1 cellular context compared by ENCODE assay signal in the genomic region with DNA sequence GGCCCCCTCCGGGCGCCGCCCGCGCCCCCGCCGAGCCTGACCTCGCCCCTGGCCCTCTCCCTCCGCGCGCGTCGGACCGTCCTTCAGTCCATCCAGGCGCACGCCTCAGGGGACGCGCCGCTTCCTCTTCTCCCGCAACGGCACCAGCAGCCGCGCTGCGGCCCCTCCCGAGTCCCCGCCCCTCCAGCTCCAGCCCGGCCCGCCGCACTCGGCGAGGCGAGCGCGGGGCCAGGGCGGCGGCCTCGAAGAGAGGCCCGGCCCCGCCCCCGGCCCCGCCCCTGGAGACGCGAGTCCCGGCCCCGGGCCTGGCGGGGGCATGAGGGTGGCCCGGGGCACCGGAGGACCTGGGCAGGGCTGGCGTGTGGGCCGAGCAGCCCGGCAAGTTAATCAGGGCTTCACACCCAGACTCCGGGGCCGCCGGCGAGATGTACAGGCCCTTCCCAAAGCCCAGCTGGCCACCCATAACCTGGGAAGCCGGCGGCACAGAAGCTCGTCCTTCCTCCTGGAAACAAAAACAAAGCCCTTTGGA.
A peak's percentile ranks its signal among the peaks of the same experiment; 100 is the strongest.
TF ChIP-seq lines count a peak whose summit lies in the region.

A gene (minus strand): TSS at position 157 of the 529 bp plus-strand sequence. CDS start 1,407 bp downstream, outside the sequence.

TF ChIP-seq in HEK293, 187 proteins besides CTCF, POLR2A, EP300 and RAD21 (continued from another document):
- TF ChIP-seq, protein P1, sequence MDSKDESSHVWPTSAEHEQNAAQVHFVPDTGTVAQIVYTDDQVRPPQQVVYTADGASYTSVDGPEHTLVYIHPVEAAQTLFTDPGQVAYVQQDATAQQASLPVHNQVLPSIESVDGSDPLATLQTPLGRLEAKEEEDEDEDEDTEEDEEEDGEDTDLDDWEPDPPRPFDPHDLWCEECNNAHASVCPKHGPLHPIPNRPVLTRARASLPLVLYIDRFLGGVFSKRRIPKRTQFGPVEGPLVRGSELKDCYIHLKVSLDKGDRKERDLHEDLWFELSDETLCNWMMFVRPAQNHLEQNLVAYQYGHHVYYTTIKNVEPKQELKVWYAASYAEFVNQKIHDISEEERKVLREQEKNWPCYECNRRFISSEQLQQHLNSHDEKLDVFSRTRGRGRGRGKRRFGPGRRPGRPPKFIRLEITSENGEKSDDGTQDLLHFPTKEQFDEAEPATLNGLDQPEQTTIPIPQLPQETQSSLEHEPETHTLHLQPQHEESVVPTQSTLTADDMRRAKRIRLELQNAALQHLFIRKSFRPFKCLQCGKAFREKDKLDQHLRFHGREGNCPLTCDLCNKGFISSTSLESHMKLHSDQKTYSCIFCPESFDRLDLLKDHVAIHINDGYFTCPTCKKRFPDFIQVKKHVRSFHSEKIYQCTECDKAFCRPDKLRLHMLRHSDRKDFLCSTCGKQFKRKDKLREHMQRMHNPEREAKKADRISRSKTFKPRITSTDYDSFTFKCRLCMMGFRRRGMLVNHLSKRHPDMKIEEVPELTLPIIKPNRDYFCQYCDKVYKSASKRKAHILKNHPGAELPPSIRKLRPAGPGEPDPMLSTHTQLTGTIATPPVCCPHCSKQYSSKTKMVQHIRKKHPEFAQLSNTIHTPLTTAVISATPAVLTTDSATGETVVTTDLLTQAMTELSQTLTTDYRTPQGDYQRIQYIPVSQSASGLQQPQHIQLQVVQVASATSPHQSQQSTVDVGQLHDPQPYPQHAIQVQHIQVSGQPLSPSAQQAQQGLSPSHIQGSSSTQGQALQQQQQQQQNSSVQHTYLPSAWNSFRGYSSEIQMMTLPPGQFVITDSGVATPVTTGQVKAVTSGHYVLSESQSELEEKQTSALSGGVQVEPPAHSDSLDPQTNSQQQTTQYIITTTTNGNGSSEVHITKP (tag by site-specific recombination; IDR thresholded peaks at IDR 0.05) = no peak
- TF ChIP-seq, protein P2, sequence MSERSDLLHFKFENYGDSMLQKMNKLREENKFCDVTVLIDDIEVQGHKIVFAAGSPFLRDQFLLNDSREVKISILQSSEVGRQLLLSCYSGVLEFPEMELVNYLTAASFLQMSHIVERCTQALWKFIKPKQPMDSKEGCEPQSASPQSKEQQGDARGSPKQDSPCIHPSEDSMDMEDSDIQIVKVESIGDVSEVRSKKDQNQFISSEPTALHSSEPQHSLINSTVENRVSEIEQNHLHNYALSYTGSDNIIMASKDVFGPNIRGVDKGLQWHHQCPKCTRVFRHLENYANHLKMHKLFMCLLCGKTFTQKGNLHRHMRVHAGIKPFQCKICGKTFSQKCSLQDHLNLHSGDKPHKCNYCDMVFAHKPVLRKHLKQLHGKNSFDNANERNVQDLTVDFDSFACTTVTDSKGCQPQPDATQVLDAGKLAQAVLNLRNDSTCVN (tag by site-specific recombination; optimal IDR thresholded peaks at IDR 0.05) = peak; percentile 68
- no peak for TF ChIP-seq ZNF146 (tag by site-specific recombination; IDR thresholded peaks at IDR 0.05)
- TF ChIP-seq ZBTB20 (tag by site-specific recombination; IDR thresholded peaks at IDR 0.05) = peak; percentile 83
- TF ChIP-seq SP2 (tag by site-specific recombination; IDR thresholded peaks at IDR 0.05) = 0 out of 2 replicates have a peak, but pooled peaks have one; percentile 5
- no peak for TF ChIP-seq ZNF274 (IDR thresholded peaks at IDR 0.05; ENCODE audit: low read length)
- no peak for TF ChIP-seq ZNF274 (tag by site-specific recombination; IDR thresholded peaks at IDR 0.05; ENCODE audit: borderline replicate concordance)
- no peak for TF ChIP-seq ZNF214 (tag by site-specific recombination; IDR thresholded peaks at IDR 0.05; ENCODE audit: borderline replicate concordance)
- no peak for TF ChIP-seq ZNF133 (tag by site-specific recombination; IDR thresholded peaks at IDR 0.05)
- TF ChIP-seq SALL2 (tag by site-specific recombination; IDR thresholded peaks at IDR 0.05; ENCODE audit: borderline replicate concordance) = no peak
- TF ChIP-seq ZNF24 (tag by site-specific recombination; IDR thresholded peaks at IDR 0.05) = no peak
- TF ChIP-seq, protein P3, sequence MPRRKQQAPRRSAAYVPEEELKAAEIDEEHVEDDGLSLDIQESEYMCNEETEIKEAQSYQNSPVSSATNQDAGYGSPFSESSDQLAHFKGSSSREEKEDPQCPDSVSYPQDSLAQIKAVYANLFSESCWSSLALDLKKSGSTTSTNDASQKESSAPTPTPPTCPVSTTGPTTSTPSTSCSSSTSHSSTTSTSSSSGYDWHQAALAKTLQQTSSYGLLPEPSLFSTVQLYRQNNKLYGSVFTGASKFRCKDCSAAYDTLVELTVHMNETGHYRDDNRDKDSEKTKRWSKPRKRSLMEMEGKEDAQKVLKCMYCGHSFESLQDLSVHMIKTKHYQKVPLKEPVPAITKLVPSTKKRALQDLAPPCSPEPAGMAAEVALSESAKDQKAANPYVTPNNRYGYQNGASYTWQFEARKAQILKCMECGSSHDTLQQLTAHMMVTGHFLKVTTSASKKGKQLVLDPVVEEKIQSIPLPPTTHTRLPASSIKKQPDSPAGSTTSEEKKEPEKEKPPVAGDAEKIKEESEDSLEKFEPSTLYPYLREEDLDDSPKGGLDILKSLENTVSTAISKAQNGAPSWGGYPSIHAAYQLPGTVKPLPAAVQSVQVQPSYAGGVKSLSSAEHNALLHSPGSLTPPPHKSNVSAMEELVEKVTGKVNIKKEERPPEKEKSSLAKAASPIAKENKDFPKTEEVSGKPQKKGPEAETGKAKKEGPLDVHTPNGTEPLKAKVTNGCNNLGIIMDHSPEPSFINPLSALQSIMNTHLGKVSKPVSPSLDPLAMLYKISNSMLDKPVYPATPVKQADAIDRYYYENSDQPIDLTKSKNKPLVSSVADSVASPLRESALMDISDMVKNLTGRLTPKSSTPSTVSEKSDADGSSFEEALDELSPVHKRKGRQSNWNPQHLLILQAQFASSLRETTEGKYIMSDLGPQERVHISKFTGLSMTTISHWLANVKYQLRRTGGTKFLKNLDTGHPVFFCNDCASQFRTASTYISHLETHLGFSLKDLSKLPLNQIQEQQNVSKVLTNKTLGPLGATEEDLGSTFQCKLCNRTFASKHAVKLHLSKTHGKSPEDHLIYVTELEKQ (tag by site-specific recombination; IDR thresholded peaks at IDR 0.05; ENCODE audit: borderline replicate concordance) = no peak
- no peak for TF ChIP-seq ZBTB1 (tag by site-specific recombination; IDR thresholded peaks at IDR 0.05)
- TF ChIP-seq, protein P4, sequence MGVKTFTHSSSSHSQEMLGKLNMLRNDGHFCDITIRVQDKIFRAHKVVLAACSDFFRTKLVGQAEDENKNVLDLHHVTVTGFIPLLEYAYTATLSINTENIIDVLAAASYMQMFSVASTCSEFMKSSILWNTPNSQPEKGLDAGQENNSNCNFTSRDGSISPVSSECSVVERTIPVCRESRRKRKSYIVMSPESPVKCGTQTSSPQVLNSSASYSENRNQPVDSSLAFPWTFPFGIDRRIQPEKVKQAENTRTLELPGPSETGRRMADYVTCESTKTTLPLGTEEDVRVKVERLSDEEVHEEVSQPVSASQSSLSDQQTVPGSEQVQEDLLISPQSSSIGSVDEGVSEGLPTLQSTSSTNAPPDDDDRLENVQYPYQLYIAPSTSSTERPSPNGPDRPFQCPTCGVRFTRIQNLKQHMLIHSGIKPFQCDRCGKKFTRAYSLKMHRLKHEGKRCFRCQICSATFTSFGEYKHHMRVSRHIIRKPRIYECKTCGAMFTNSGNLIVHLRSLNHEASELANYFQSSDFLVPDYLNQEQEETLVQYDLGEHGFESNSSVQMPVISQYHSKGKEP (tag by site-specific recombination; IDR thresholded peaks at IDR 0.05) = no peak
- TF ChIP-seq ZNF19 (tag by site-specific recombination; IDR thresholded peaks at IDR 0.05; ENCODE audit: low read depth) = no peak
- TF ChIP-seq ZNF571 (tag by site-specific recombination; IDR thresholded peaks at IDR 0.05) = no peak
- no peak for TF ChIP-seq ZFP41 (tag by site-specific recombination; IDR thresholded peaks at IDR 0.05; ENCODE audit: borderline replicate concordance)
- TF ChIP-seq, protein P5, sequence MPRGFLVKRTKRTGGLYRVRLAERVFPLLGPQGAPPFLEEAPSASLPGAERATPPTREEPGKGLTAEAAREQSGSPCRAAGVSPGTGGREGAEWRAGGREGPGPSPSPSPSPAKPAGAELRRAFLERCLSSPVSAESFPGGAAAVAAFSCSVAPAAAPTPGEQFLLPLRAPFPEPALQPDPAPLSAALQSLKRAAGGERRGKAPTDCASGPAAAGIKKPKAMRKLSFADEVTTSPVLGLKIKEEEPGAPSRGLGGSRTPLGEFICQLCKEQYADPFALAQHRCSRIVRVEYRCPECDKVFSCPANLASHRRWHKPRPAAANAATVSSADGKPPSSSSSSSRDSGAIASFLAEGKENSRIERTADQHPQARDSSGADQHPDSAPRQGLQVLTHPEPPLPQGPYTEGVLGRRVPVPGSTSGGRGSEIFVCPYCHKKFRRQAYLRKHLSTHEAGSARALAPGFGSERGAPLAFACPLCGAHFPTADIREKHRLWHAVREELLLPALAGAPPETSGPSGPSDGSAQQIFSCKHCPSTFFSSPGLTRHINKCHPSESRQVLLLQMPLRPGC (tag by site-specific recombination; IDR thresholded peaks at IDR 0.05) = no peak
- no peak for TF ChIP-seq ZNF629 (tag by site-specific recombination; IDR thresholded peaks at IDR 0.05)
- no peak; the same call in 1 of the 2 replicates for TF ChIP-seq SP3 (tag by site-specific recombination; IDR thresholded peaks at IDR 0.05)
- TF ChIP-seq ZNF324 (tag by site-specific recombination; IDR thresholded peaks at IDR 0.05) = no peak
- TF ChIP-seq ZNF830 (tag by site-specific recombination; IDR thresholded peaks at IDR 0.05; ENCODE audit: low read depth) = no peak
- 0 out of 2 replicates have a peak, but pooled peaks have one; percentile 4 for TF ChIP-seq ZNF596 (tag by site-specific recombination; IDR thresholded peaks at IDR 0.05)
- TF ChIP-seq EGR2 (tag by site-specific recombination; IDR thresholded peaks at IDR 0.05; ENCODE audit: low read depth) = no peak
TF ChIP-seq in HEK293: peak in this region for 11.
